14 cellular contexts compared by ENCODE assay signal in the genomic region with DNA sequence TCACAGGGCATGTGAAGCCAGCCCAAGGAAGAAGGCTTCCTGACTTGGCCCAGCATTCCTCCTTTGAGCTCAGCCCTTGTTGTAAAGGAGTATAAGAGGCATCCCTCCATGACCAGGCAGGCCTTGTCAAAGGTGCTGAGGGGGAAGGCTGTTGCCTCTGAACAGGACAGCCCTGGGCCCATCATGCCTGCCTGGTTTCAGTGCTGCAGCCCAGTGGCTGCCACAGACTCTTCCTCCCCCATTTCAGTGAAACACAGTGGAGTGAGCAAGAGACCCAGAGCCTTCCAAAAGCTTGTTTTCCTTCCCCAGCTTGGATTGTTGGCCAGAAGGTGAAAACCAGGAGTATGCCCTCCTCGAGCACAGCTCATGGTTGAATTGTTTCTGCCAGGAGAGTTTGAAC.
"Had no signal": no experiment of that assay in that cellular context is flagged by ENCODE, and none has a peak within 500 bp of the region (broad histone marks: within the 10 kb centered on the region; RNA-seq: fewer than 3 reads in every experiment).

No MANE protein-coding gene starts in this region.

- H2AFZ ChIP-seq: neural progenitor cell had no signal

- H3K27ac ChIP-seq: gastroesophageal sphincter, neural progenitor cell, ovary, stomach, thyroid gland had no signal

- DNase-seq: activated CD4-positive, alpha-beta T cell treated with anti-CD3 and anti-CD28 coated beads for 1 hour; activated CD8-positive, alpha-beta memory T cell treated with anti-CD3 and anti-CD28 coated beads, Interleukin-2, amount 50 U/mL, for 48 hours; activated naive CD4-positive, alpha-beta T cell treated with Interleukin-2 at 50 U/mL for 16 hours; effector CD8-positive, alpha-beta T cell; ovary; stimulated activated CD4-positive, alpha-beta T cell treated with anti-CD3 and anti-CD28 coated beads, Interleukin-4, amount 100 ng/mL, for 24 hours; stomach; thyroid gland had no signal

- H3K36me3 ChIP-seq: neural progenitor cell, ovary had no signal

- H3K27me3 Mint-ChIP-seq: activated CD8-positive, alpha-beta T cell treated with anti-CD3 and anti-CD28 coated beads for 36 hours had no signal

- H3K4me3 Mint-ChIP-seq: activated CD8-positive, alpha-beta T cell treated with anti-CD3 and anti-CD28 coated beads for 36 hours; mesothelial cell of epicardium; neural progenitor cell; T-helper 2 cell treated with Interferon-gamma antibody and Interleukin-4, amounts not matched to agents 5 μg/mL and 100 μg/mL, for 36 hours had no signal

- H3K4me1 ChIP-seq: gastroesophageal sphincter, neural progenitor cell, stomach, thyroid gland had no signal

- H3K4me2 ChIP-seq: neural progenitor cell had no signal

- H3K9ac ChIP-seq: neural progenitor cell had no signal

- H3K4me3 ChIP-seq: coronary artery, gastroesophageal sphincter, neural progenitor cell, ovary, stomach, thyroid gland had no signal

- H3K9me3 Mint-ChIP-seq: activated CD8-positive, alpha-beta T cell treated with anti-CD3 and anti-CD28 coated beads for 36 hours; mesothelial cell of epicardium; neural progenitor cell; T-helper 2 cell treated with Interferon-gamma antibody and Interleukin-4, amounts not matched to agents 5 μg/mL and 100 μg/mL, for 36 hours had no signal

- H3K27me3 ChIP-seq: gastroesophageal sphincter, neural progenitor cell, ovary, stomach, thyroid gland had no signal

- H3K9me3 ChIP-seq: gastroesophageal sphincter, ovary, stomach, thyroid gland had no signal

- H3K27ac Mint-ChIP-seq: activated CD8-positive, alpha-beta T cell treated with anti-CD3 and anti-CD28 coated beads for 36 hours; mesothelial cell of epicardium; neural progenitor cell; T-helper 2 cell treated with Interferon-gamma antibody and Interleukin-4, amounts not matched to agents 5 μg/mL and 100 μg/mL, for 36 hours had no signal

- H3K4me1 Mint-ChIP-seq: mesothelial cell of epicardium had no signal
